ENCODE assay signal across 21 cellular contexts in the genomic region with DNA sequence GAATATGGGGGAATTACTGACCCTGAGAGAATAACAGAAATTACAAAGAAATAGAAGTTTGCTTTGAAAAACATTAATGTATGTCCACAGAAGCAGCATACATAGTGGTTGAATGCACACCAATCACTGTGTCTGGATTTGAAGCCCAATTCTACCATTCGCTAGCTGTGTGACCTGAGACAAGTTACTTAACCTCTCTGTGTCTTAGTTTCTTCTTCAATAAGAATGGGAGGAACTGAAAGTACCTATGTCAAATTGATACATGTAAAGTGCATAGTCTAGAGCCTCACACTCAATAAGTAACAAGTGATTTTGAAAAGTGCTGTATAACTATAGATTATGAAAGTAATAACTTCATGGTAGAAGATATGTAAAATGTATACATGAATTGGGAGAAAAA.
A peak's percentile ranks its signal among the peaks of the same experiment; 100 is the strongest.
DNase-seq lines count a peak whose midpoint lies in the region; ATAC-seq, FAIRE-seq and TF ChIP-seq lines count a peak whose summit lies in the region.
"Had no signal": no experiment of that assay in that cellular context is flagged by ENCODE, and none has a peak within 500 bp of the region (broad histone marks: within the 10 kb centered on the region; RNA-seq: fewer than 3 reads in every experiment).

No MANE protein-coding gene starts in this region.

- H3K36me3 Mint-ChIP-seq in CD8-positive, alpha-beta T cell: peaks cover 54% of the 10 kb centered on the region
- peaks cover 28% of the 10 kb centered on the region for H3K36me3 Mint-ChIP-seq in activated naive CD8-positive, alpha-beta T cell
- peaks cover 10 to 15% of the 10 kb centered on the region in 2 donors for H3K36me3 Mint-ChIP-seq in naive B cell
- H3K36me3 Mint-ChIP-seq: WTC11 had no signal

- H3K27ac ChIP-seq in A549: no peak overlapping the region
- no peak overlapping the region for H3K27ac ChIP-seq in CD8-positive, alpha-beta T cell (ENCODE audit: low read depth, low read length)
- H3K27ac ChIP-seq: GM23248 had no signal

- H3K9me3 ChIP-seq in A549: no peaks in the 10 kb centered on the region
- H3K9me3 ChIP-seq in CD8-positive, alpha-beta T cell (ENCODE audit: low read length): no peaks in the 10 kb centered on the region
- H3K9me3 ChIP-seq: right lobe of liver, testis had no signal

- H3K4me2 ChIP-seq in A549: no peak overlapping the region

- H3K36me3 ChIP-seq in CD8-positive, alpha-beta T cell (ENCODE audit: insufficient read depth, low read length): no peaks in the 10 kb centered on the region
- H3K36me3 ChIP-seq: right lobe of liver had no signal

- H3K27me3 ChIP-seq in CD8-positive, alpha-beta T cell (ENCODE audit: insufficient read depth, low read length): no peaks in the 10 kb centered on the region
- H3K27me3 ChIP-seq: right lobe of liver, testis had no signal

- intact Hi-C loops in CD8-positive, alpha-beta T cell (cut with DNase I, micrococcal nuclease): loop anchor here (5.0 kb wide), 3 partner anchors 38 to 118 kb away; no protein-coding TSS in a partner anchor

- no peak for FAIRE-seq in A549 (lab: Jason Lieb, UNC)
- FAIRE-seq: endothelial cell of umbilical vein had no signal

- 95% methylated on average over 1 of the region's 1 CpG for WGBS in A549 (ENCODE audit: missing lambda C conversion rate)

- no peak for TF ChIP-seq EP300 in A549 (IDR thresholded peaks at IDR 0.05)

- H3K4me3 Mint-ChIP-seq in CD8-positive, alpha-beta T cell: peak overlapping the region; percentile 55
- peak overlapping the region; percentile 74 for H3K4me3 Mint-ChIP-seq in activated naive CD8-positive, alpha-beta T cell
- peak overlapping the region in 4 of 8 donors; percentile 27 to 69 (median 50) for H3K4me3 Mint-ChIP-seq in naive B cell
- H3K4me3 Mint-ChIP-seq: WTC11 had no signal

- no peak for DNase-seq in A549 (ENCODE audit: low read depth in 1 of 2, low spot score in 1 of 2)
- no peak for DNase-seq in CD8-positive, alpha-beta T cell
- DNase-seq in naive B cell: no peak
- no peak for DNase-seq in hepatic stellate cell (ENCODE audit: low spot score)
- DNase-seq in COLO668 (lab: John Stamatoyannopoulos, UW; ENCODE audit: unreplicated experiment): no peak
- no peak for DNase-seq in pons (ENCODE audit: low spot score)
- DNase-seq: foreskin fibroblast, GM23248, IMR-90, left cardiac atrium, NCI-H1930, NCI-H446 treated with DMSO at 0.1 percent for 48 hours, occipital lobe, right lobe of liver, testis had no signal

- H3K27me3 Mint-ChIP-seq in CD8-positive, alpha-beta T cell (ENCODE audit: low read depth): no peaks in the 10 kb centered on the region
- H3K27me3 Mint-ChIP-seq in activated naive CD8-positive, alpha-beta T cell: no peaks in the 10 kb centered on the region
- no peaks in the 10 kb centered on the region for H3K27me3 Mint-ChIP-seq in naive B cell

- peaks cover 29% of the 10 kb centered on the region for H3K4me1 ChIP-seq in A549
- peaks cover 54% of the 10 kb centered on the region for H3K4me1 ChIP-seq in CD8-positive, alpha-beta T cell (ENCODE audit: insufficient read depth, low read length)

- no peak for TF ChIP-seq RAD21 in A549 (conservative IDR thresholded peaks at IDR 0.05 in 1 of 2, IDR thresholded peaks at IDR 0.05 in 1 of 2)

- H3K27ac Mint-ChIP-seq in CD8-positive, alpha-beta T cell: peak overlapping the region; percentile 79
- peak overlapping the region; percentile 90 for H3K27ac Mint-ChIP-seq in activated naive CD8-positive, alpha-beta T cell
- peak overlapping the region in 5 of 6 donors; percentile 34 to 99 (median 86) for H3K27ac Mint-ChIP-seq in naive B cell
- H3K27ac Mint-ChIP-seq: WTC11 had no signal

- no peak for TF ChIP-seq CTCF in A549 (IDR thresholded peaks at IDR 0.05)
- no peak for TF ChIP-seq CTCF in CD8-positive, alpha-beta T cell (IDR thresholded peaks at IDR 0.05)

- no peak for TF ChIP-seq POLR2A in A549 (IDR thresholded peaks at IDR 0.05; ENCODE audit: low read length)

- ATAC-seq in A549 (no peak), naive B cell (ENCODE audit: low read depth in 2 of 2) (no peak), GM18861 (IDR thresholded peaks at IDR 0.05; ENCODE audit: unreplicated experiment) (no peak)
- no peak for ATAC-seq in CD8-positive, alpha-beta T cell
- ATAC-seq: left cardiac atrium, right lobe of liver, Right ventricle myocardium inferior, WTC11 had no signal

- peaks cover 77% of the 10 kb centered on the region for H3K4me1 Mint-ChIP-seq in CD8-positive, alpha-beta T cell (ENCODE audit: low read depth)
- peaks cover 73% of the 10 kb centered on the region for H3K4me1 Mint-ChIP-seq in activated naive CD8-positive, alpha-beta T cell (ENCODE audit: low read depth)
- peaks cover 53 to 78% (median 78%) of the 10 kb centered on the region in 3 donors for H3K4me1 Mint-ChIP-seq in naive B cell

- H3K9me3 Mint-ChIP-seq in CD8-positive, alpha-beta T cell: no peaks in the 10 kb centered on the region
- no peaks in the 10 kb centered on the region for H3K9me3 Mint-ChIP-seq in activated naive CD8-positive, alpha-beta T cell (ENCODE audit: low read depth)
- H3K9me3 Mint-ChIP-seq in naive B cell: no peaks in the 10 kb centered on the region
- H3K9me3 Mint-ChIP-seq: WTC11 had no signal

- CTCF ChIA-PET in A549 (lab: Yijun Ruan, JAX): no interaction called here
- CTCF ChIA-PET in CD8-positive, alpha-beta T cell (lab: Charles Lee): no interaction called here

- H3K4me3 ChIP-seq in A549: no peak overlapping the region
- no peak overlapping the region for H3K4me3 ChIP-seq in CD8-positive, alpha-beta T cell (ENCODE audit: low read depth, low read length)
- H3K4me3 ChIP-seq: coronary artery, GM23248, right lobe of liver, testis had no signal

- POLR2A ChIA-PET in A549 (lab: Yijun Ruan, JAX): no interaction called here
- POLR2A ChIA-PET in CD8-positive, alpha-beta T cell (lab: Charles Lee): no interaction called here

TF ChIP-seq in A549, 52 proteins besides CTCF, POLR2A, EP300 and RAD21:
- TF ChIP-seq NPAS2 (CRISPR knock-in tag; IDR thresholded peaks at IDR 0.05; ENCODE audit: borderline replicate concordance) (no peak), ZFP36 (IDR thresholded peaks at IDR 0.05; ENCODE audit: borderline replicate concordance, partially characterized antibody) (peak; percentile 13), POLR2AphosphoS2 (conservative IDR thresholded peaks at IDR 0.05; ENCODE audit: low read length) (no peak), HOXA7 (CRISPR knock-in tag; IDR thresholded peaks at IDR 0.05) (no peak), ZSCAN20 (CRISPR knock-in tag; IDR thresholded peaks at IDR 0.05) (no peak), HOXB5 (CRISPR knock-in tag; IDR thresholded peaks at IDR 0.05) (no peak), CEBPB (IDR thresholded peaks at IDR 0.05) (no peak), KDM1A (IDR thresholded peaks at IDR 0.05; ENCODE audit: low read depth) (0 out of 2 replicates have a peak, but pooled peaks have one; percentile 14), CHD4 (IDR thresholded peaks at IDR 0.05; ENCODE audit: borderline replicate concordance) (no peak), MAZ (IDR thresholded peaks at IDR 0.05; ENCODE audit: borderline replicate concordance, low read depth, low read length) (no peak)
- TF ChIP-seq, protein P1, sequence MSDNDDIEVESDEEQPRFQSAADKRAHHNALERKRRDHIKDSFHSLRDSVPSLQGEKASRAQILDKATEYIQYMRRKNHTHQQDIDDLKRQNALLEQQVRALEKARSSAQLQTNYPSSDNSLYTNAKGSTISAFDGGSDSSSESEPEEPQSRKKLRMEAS (IDR thresholded peaks at IDR 0.05): no peak
- TF ChIP-seq, protein P2, sequence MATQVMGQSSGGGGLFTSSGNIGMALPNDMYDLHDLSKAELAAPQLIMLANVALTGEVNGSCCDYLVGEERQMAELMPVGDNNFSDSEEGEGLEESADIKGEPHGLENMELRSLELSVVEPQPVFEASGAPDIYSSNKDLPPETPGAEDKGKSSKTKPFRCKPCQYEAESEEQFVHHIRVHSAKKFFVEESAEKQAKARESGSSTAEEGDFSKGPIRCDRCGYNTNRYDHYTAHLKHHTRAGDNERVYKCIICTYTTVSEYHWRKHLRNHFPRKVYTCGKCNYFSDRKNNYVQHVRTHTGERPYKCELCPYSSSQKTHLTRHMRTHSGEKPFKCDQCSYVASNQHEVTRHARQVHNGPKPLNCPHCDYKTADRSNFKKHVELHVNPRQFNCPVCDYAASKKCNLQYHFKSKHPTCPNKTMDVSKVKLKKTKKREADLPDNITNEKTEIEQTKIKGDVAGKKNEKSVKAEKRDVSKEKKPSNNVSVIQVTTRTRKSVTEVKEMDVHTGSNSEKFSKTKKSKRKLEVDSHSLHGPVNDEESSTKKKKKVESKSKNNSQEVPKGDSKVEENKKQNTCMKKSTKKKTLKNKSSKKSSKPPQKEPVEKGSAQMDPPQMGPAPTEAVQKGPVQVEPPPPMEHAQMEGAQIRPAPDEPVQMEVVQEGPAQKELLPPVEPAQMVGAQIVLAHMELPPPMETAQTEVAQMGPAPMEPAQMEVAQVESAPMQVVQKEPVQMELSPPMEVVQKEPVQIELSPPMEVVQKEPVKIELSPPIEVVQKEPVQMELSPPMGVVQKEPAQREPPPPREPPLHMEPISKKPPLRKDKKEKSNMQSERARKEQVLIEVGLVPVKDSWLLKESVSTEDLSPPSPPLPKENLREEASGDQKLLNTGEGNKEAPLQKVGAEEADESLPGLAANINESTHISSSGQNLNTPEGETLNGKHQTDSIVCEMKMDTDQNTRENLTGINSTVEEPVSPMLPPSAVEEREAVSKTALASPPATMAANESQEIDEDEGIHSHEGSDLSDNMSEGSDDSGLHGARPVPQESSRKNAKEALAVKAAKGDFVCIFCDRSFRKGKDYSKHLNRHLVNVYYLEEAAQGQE (IDR thresholded peaks at IDR 0.05): no peak
- TF ChIP-seq, protein P3, sequence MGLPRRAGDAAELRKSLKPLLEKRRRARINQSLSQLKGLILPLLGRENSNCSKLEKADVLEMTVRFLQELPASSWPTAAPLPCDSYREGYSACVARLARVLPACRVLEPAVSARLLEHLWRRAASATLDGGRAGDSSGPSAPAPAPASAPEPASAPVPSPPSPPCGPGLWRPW (IDR thresholded peaks at IDR 0.05): no peak
